9 cellular contexts compared by ENCODE assay signal in the genomic region with DNA sequence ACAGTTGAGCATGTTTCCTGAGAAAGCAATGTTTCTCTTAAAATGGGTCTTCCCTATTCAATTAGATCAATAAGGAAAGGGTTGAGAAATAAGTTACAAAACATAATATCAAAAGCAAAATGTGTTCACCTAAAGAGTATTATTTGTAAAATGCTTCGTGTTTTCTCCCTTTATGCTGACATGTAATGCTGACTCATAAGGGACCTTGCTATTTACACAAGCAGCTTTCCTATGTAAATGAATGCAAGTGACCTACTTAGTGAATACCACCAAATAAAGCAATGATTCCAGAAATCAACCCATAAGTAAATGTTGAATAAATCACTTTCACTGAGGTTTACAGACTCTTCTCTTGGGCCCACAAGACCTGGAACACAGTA.
DNase-seq lines count a peak whose midpoint lies in the region; ATAC-seq and TF ChIP-seq lines count a peak whose summit lies in the region.
"Had no signal": no experiment of that assay in that cellular context is flagged by ENCODE, and none has a peak within 500 bp of the region (broad histone marks: within the 10 kb centered on the region; RNA-seq: fewer than 3 reads in every experiment).

No MANE protein-coding gene starts in this region.

- H3K27me3 ChIP-seq in mesenchymal stem cell (ENCODE audit: control insufficient read depth in 1 of 2, insufficient read depth in 1 of 2, low read length in 2 of 2) (no peaks in the 10 kb centered on the region), vagina (no peaks in the 10 kb centered on the region)

- no peak overlapping the region for H3K14ac ChIP-seq in mesenchymal stem cell (ENCODE audit: low read length in 2 of 2)

- ATAC-seq in GM18858 (IDR thresholded peaks at IDR 0.05; ENCODE audit: unreplicated experiment) = peak; percentile 62
- ATAC-seq in HG02852 (IDR thresholded peaks at IDR 0.05; ENCODE audit: unreplicated experiment) = peak; percentile 79

- H3K27ac Mint-ChIP-seq in activated T-helper 1 cell treated with anti-CD3 and anti-CD28 coated beads, Interleukin-12 subunit alpha, Interleukin-12 subunit beta, Interleukin-2, Interleukin-4 antibody, amounts not matched to agents 30 ng/mL and 10 ng/mL and 1 ng/mL, durations not matched to agents 14 hours and 24 hours and 36 hours = peak overlapping the region; percentile 15

- no peak overlapping the region for H2BK12ac ChIP-seq in mesenchymal stem cell (ENCODE audit: low read length in 2 of 2)

- H3K9me3 Mint-ChIP-seq in activated T-helper 1 cell treated with anti-CD3 and anti-CD28 coated beads, Interleukin-12 subunit alpha, Interleukin-12 subunit beta, Interleukin-2, Interleukin-4 antibody, amounts not matched to agents 30 ng/mL and 10 ng/mL and 1 ng/mL, durations not matched to agents 14 hours and 24 hours and 36 hours = no peaks in the 10 kb centered on the region

- H3K36me3 ChIP-seq in mesenchymal stem cell (ENCODE audit: control insufficient read depth in 1 of 2, insufficient read depth in 2 of 2, low read depth in 1 of 2, low read length in 2 of 2) (peaks cover 0 to 12% of the 10 kb centered on the region in 2 experiments), vagina (no peaks in the 10 kb centered on the region)
- H3K36me3 ChIP-seq: HAP-1 had no signal

- no peak overlapping the region for H3K4me2 ChIP-seq in mesenchymal stem cell (ENCODE audit: low read length, poor library complexity, severe bottlenecking)

- H4K8ac ChIP-seq in mesenchymal stem cell (ENCODE audit: low read length) = no peak overlapping the region

- no CpG with 5 or more reads among the region's 1 CpG for WGBS in mesenchymal stem cell

- no peak overlapping the region for H3K4me3 Mint-ChIP-seq in activated T-helper 1 cell treated with anti-CD3 and anti-CD28 coated beads, Interleukin-12 subunit alpha, Interleukin-12 subunit beta, Interleukin-2, Interleukin-4 antibody, amounts not matched to agents 30 ng/mL and 10 ng/mL and 1 ng/mL, durations not matched to agents 14 hours and 24 hours and 36 hours

- peaks cover 23% of the 10 kb centered on the region for H3K36me3 Mint-ChIP-seq in activated T-helper 1 cell treated with anti-CD3 and anti-CD28 coated beads, Interleukin-12 subunit alpha, Interleukin-12 subunit beta, Interleukin-2, Interleukin-4 antibody, amounts not matched to agents 30 ng/mL and 10 ng/mL and 1 ng/mL, durations not matched to agents 14 hours and 24 hours and 36 hours (ENCODE audit: low read depth)

- H3K4ac ChIP-seq in mesenchymal stem cell (ENCODE audit: low read depth in 1 of 2, low read length in 2 of 2) = no peak overlapping the region

- no peak overlapping the region for H2BK15ac ChIP-seq in mesenchymal stem cell (ENCODE audit: low read depth, poor library complexity, severe bottlenecking)

- no peak for TF ChIP-seq CTCF in vagina (IDR thresholded peaks at IDR 0.05)

- DNase-seq in activated T-helper 1 cell treated with anti-CD3 and anti-CD28 coated beads, Interleukin-12 subunit alpha, Interleukin-12 subunit beta, Interleukin-2, Interleukin-4 antibody, amounts not matched to agents 30 ng/mL and 10 ng/mL and 1 ng/mL, durations not matched to agents 14 hours and 24 hours and 36 hours (ENCODE audit: low spot score) = no peak
- DNase-seq in mesenchymal stem cell = peak; percentile 80
- DNase-seq in NCI-H1694 treated with DMSO at 0.1 percent for 48 hours (lab: John Stamatoyannopoulos, UW) = no peak
- DNase-seq in vagina (ENCODE audit: extremely low spot score in 2 of 2) = no peak
- no peak for DNase-seq in islet precursor cell
- no peak for DNase-seq in T1000 (lab: John Stamatoyannopoulos, UW)

- H3K4me3 ChIP-seq in mesenchymal stem cell (ENCODE audit: insufficient read depth in 1 of 2, low read depth in 1 of 2, low read length in 2 of 2) = peak overlapping the region in 1 of 2 experiments; percentile 6
- H3K4me3 ChIP-seq in vagina = no peak overlapping the region
- H3K4me3 ChIP-seq: HAP-1 had no signal

- no peak overlapping the region for H2AFZ ChIP-seq in mesenchymal stem cell (ENCODE audit: low read depth, low read length)

- no peaks in the 10 kb centered on the region for H3K4me1 ChIP-seq in mesenchymal stem cell (ENCODE audit: control insufficient read depth, insufficient read depth, low read depth, low read length)
- H3K4me1 ChIP-seq in vagina = peaks cover 12% of the 10 kb centered on the region

- peaks cover 18% of the 10 kb centered on the region for H3K4me1 Mint-ChIP-seq in activated T-helper 1 cell treated with anti-CD3 and anti-CD28 coated beads, Interleukin-12 subunit alpha, Interleukin-12 subunit beta, Interleukin-2, Interleukin-4 antibody, amounts not matched to agents 30 ng/mL and 10 ng/mL and 1 ng/mL, durations not matched to agents 14 hours and 24 hours and 36 hours (ENCODE audit: low read depth)

- H3K27me3 Mint-ChIP-seq in activated T-helper 1 cell treated with anti-CD3 and anti-CD28 coated beads, Interleukin-12 subunit alpha, Interleukin-12 subunit beta, Interleukin-2, Interleukin-4 antibody, amounts not matched to agents 30 ng/mL and 10 ng/mL and 1 ng/mL, durations not matched to agents 14 hours and 24 hours and 36 hours (ENCODE audit: insufficient read depth) = no peaks in the 10 kb centered on the region

- H2BK120ac ChIP-seq in mesenchymal stem cell (ENCODE audit: low read depth, low read length) = no peak overlapping the region

- H2AK5ac ChIP-seq in mesenchymal stem cell (ENCODE audit: low read length, severe bottlenecking) = no peak overlapping the region

- no peak overlapping the region for H3K18ac ChIP-seq in mesenchymal stem cell (ENCODE audit: low read depth in 1 of 2, low read length in 2 of 2)

- H3K79me1 ChIP-seq in mesenchymal stem cell (replicated peaks; ENCODE audit: low read length, poor library complexity, severe bottlenecking) = peaks cover 16% of the 10 kb centered on the region

- intact Hi-C loops in activated T-helper 1 cell treated with anti-CD3 and anti-CD28 coated beads, Interleukin-12 subunit alpha, Interleukin-12 subunit beta, Interleukin-2, Interleukin-4 antibody, amounts not matched to agents 30 ng/mL and 10 ng/mL and 1 ng/mL, durations not matched to agents 14 hours and 24 hours and 36 hours (cut with micrococcal nuclease) = loop anchor here (2.0 kb wide), 1 partner anchor 18 kb away; no protein-coding TSS in a partner anchor
- intact Hi-C loops in vagina (cut with DNase I) = no loop called here

- H4K91ac ChIP-seq in mesenchymal stem cell (ENCODE audit: low read length) = no peak overlapping the region

- no peak overlapping the region for H3K27ac ChIP-seq in mesenchymal stem cell (ENCODE audit: low read length, poor library complexity, severe bottlenecking)
- H3K27ac ChIP-seq in vagina = no peak overlapping the region

- H2BK5ac ChIP-seq in mesenchymal stem cell (ENCODE audit: low read depth, low read length, poor library complexity, severe bottlenecking) = no peak overlapping the region

- no peaks in the 10 kb centered on the region for H3K9me3 ChIP-seq in mesenchymal stem cell (ENCODE audit: control insufficient read depth, low read length)
- H3K9me3 ChIP-seq in vagina = no peaks in the 10 kb centered on the region
- H3K9me3 ChIP-seq: HAP-1 had no signal

- no peak for TF ChIP-seq POLR2A in vagina (IDR thresholded peaks at IDR 0.05)

- peak overlapping the region; percentile 62 for H3K9ac ChIP-seq in mesenchymal stem cell (ENCODE audit: low read length)

- H3K23ac ChIP-seq in mesenchymal stem cell (ENCODE audit: low read length in 2 of 2) = no peak overlapping the region
